10 cellular contexts compared by ENCODE assay signal in genomic region chrX:49330421-49330820, GRCh38. TPM values are rescaled to one million over a fixed set of nuclear protein-coding genes. Genes with fewer than 3 reads are reported as not detected.
"Had no signal": no experiment of that assay in that cellular context is flagged by ENCODE, and none has a peak within 500 bp of the region (broad histone marks: within the 10 kb centered on the region; RNA-seq: fewer than 3 reads in every experiment).

No MANE protein-coding gene starts in this region.

RNA-seq across cellular contexts. Expression of gene GAGE13, which starts 1.0 kb away (rescaled TPM):
- total RNA-seq: OCI-LY7, PC-3, PC-9, Peyer's patch, Right ventricle myocardium inferior, Right ventricle myocardium superior, SJCRH30, SJSA1 had no signal

RNA-seq across cellular contexts. Expression of gene GAGE12J, which starts 8.6 kb away (rescaled TPM):
- total RNA-seq: OCI-LY7, PC-3, PC-9, Peyer's patch, Right ventricle myocardium inferior, Right ventricle myocardium superior, RPMI7951, SJCRH30, SJSA1 had no signal

RNA-seq across cellular contexts. Expression of gene GAGE10, which starts 27.0 kb away (rescaled TPM):
- total RNA-seq: OCI-LY7, PC-3, PC-9, Peyer's patch, Right ventricle myocardium inferior, Right ventricle myocardium superior, RPMI7951, SJCRH30, SJSA1, SK-MEL-5 had no signal
